Comparison of ENCODE assay signal across 1 cellular context in the genomic region with DNA sequence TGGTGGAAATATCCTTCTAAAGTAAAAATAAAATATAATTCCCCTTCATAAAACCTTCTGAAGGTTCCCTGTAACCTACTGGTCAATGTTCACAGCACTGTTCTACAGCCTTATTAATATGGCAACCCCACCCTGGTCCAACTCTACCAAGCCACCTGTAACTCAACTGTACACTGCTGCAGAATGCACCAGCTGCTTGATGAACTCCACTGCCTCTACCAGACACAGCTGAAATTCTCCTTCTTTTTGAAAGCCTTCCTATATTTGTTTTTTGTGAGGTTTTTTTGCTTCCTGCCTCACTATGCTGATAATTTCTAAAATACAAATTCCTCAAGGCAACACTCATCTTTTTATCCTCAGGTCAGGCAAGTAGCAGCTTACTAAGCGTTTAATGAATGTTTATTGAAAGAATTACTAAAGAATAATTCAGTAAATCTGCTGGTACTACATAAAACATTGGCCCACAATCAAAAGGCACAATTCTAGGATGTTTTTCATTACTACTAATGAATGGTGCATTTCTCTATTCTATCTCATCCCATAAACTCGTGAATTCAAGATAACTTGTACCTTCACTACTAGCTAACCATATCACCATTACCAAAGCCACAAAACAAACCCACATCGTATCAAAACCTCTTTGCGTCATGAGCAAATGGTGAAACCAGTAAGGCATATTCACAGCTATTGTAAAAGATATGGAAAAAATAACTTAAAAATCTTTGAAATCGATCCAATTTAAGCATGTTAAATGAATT.
TF ChIP-seq lines count a peak whose summit lies in the region.

No MANE protein-coding gene starts in this region.

TF ChIP-seq in K562, 482 proteins besides CTCF, POLR2A, EP300 and RAD21 (continued from another document):
- TF ChIP-seq, protein P1, sequence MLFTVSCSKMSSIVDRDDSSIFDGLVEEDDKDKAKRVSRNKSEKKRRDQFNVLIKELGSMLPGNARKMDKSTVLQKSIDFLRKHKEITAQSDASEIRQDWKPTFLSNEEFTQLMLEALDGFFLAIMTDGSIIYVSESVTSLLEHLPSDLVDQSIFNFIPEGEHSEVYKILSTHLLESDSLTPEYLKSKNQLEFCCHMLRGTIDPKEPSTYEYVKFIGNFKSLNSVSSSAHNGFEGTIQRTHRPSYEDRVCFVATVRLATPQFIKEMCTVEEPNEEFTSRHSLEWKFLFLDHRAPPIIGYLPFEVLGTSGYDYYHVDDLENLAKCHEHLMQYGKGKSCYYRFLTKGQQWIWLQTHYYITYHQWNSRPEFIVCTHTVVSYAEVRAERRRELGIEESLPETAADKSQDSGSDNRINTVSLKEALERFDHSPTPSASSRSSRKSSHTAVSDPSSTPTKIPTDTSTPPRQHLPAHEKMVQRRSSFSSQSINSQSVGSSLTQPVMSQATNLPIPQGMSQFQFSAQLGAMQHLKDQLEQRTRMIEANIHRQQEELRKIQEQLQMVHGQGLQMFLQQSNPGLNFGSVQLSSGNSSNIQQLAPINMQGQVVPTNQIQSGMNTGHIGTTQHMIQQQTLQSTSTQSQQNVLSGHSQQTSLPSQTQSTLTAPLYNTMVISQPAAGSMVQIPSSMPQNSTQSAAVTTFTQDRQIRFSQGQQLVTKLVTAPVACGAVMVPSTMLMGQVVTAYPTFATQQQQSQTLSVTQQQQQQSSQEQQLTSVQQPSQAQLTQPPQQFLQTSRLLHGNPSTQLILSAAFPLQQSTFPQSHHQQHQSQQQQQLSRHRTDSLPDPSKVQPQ (CRISPR knock-in tag; IDR thresholded peaks at IDR 0.05; ENCODE audit: borderline replicate concordance): 0 out of 2 replicates have a peak, but pooled peaks have one; percentile 18
- TF ChIP-seq ZNF561 (CRISPR knock-in tag; conservative IDR thresholded peaks at IDR 0.05): no peak
- TF ChIP-seq, protein P2, sequence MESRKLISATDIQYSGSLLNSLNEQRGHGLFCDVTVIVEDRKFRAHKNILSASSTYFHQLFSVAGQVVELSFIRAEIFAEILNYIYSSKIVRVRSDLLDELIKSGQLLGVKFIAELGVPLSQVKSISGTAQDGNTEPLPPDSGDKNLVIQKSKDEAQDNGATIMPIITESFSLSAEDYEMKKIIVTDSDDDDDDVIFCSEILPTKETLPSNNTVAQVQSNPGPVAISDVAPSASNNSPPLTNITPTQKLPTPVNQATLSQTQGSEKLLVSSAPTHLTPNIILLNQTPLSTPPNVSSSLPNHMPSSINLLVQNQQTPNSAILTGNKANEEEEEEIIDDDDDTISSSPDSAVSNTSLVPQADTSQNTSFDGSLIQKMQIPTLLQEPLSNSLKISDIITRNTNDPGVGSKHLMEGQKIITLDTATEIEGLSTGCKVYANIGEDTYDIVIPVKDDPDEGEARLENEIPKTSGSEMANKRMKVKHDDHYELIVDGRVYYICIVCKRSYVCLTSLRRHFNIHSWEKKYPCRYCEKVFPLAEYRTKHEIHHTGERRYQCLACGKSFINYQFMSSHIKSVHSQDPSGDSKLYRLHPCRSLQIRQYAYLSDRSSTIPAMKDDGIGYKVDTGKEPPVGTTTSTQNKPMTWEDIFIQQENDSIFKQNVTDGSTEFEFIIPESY (CRISPR knock-in tag; IDR thresholded peaks at IDR 0.05): no peak
- TF ChIP-seq SMARCA5 (IDR thresholded peaks at IDR 0.05): 0 out of 2 replicates have a peak, but pooled peaks have one; percentile 23
- no peak for TF ChIP-seq RNF2 (IDR thresholded peaks at IDR 0.05)
